Comparison of ENCODE assay signal across 10 cellular contexts in the genomic region with DNA sequence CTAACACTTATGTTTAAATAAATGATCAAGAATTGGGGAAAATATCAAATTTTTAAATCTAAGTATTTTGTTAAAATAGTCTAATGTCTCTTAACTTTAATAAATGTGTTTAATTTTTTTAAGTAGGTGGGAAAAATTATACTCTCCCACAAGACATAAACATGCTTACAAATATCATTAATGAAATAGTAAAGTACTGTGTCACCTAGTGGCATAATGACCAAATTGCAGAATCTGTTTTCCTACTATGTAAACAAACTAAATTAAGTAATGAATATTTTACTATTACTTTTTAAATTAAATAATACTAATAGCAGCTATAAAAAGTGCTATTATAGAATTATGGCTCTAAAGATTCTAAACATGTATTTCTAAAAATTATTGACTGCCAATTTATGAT.
A peak's percentile ranks its signal among the peaks of the same experiment; 100 is the strongest.
DNase-seq lines count a peak whose midpoint lies in the region; ATAC-seq, FAIRE-seq and TF ChIP-seq lines count a peak whose summit lies in the region.
"Had no signal": no experiment of that assay in that cellular context is flagged by ENCODE, and none has a peak within 500 bp of the region (broad histone marks: within the 10 kb centered on the region; RNA-seq: fewer than 3 reads in every experiment).

No MANE protein-coding gene starts in this region.

- FAIRE-seq in D721Med (lab: Jason Lieb, UNC): no peak

- DNase-seq in D721Med (ENCODE audit: insufficient read length, low spot score): no peak
- peak; percentile 1 for DNase-seq in astrocyte of the cerebellum (ENCODE audit: low read depth)
- DNase-seq in midbrain (lab: John Stamatoyannopoulos, UW): peak; percentile 9
- no peak for DNase-seq in activated T-cell treated with anti-CD3 and anti-CD28 coated beads for 4 hours
- no peak for DNase-seq in MV-4-11 (lab: John Stamatoyannopoulos, UW)
- no peak for DNase-seq in NCI-H2227 treated with DMSO at 0.1 percent for 48 hours (lab: John Stamatoyannopoulos, UW)
- no peak for DNase-seq in GF-D8 (lab: John Stamatoyannopoulos, UW)
- DNase-seq: naive thymus-derived CD8-positive, alpha-beta T cell had no signal

- TF ChIP-seq CTCF in D721Med (IDR thresholded peaks at IDR 0.05; ENCODE audit: insufficient read depth, missing control alignments) (peak; percentile 52), astrocyte of the cerebellum (IDR thresholded peaks at IDR 0.05; ENCODE audit: low read depth, low read length, missing control alignments) (no peak)

- in situ Hi-C loops in astrocyte of the cerebellum (cut with HindIII; ENCODE audit: low sequenced_read_pairs): no loop called here

- peak; percentile 58 for ATAC-seq in HG02885 (IDR thresholded peaks at IDR 0.05; ENCODE audit: poor library complexity, unreplicated experiment)
- ATAC-seq: naive thymus-derived CD8-positive, alpha-beta T cell had no signal

- no peak overlapping the region for H3K4me3 ChIP-seq in astrocyte of the cerebellum (ENCODE audit: low read depth, low read length)
- H3K4me3 ChIP-seq: suprapubic skin had no signal

Comparison
In these comparisons a context has a peak if more than half of its experiments do, and no peak if none do; other contexts are left out.
1. DNase-seq: peak in astrocyte of the cerebellum (single experiment) and midbrain (single experiment); none in D721Med (single experiment), activated T-cell treated with anti-CD3 and anti-CD28 coated beads for 4 hours (single experiment), MV-4-11 (single experiment), NCI-H2227 treated with DMSO at 0.1 percent for 48 hours (single experiment) and GF-D8 (single experiment).